ENCODE assay signal across 7 cellular contexts in genomic region chr4:93448691-93449293, GRCh38.
"Had no signal": no experiment of that assay in that cellular context is flagged by ENCODE, and none has a peak within 500 bp of the region (broad histone marks: within the 10 kb centered on the region; RNA-seq: fewer than 3 reads in every experiment).

No MANE protein-coding gene starts in this region.

- H3K4me1 Mint-ChIP-seq: IgD-negative memory B cell had no signal

- H3K36me3 ChIP-seq: HAP-1 had no signal

- H3K36me3 Mint-ChIP-seq: IgD-negative memory B cell had no signal

- H3K4me1 ChIP-seq: HAP-1 had no signal

- H3K9ac ChIP-seq: GM23248 had no signal

- H3K9me3 ChIP-seq: HAP-1 had no signal

- H3K27ac ChIP-seq: GM23248 had no signal

- H3K27ac Mint-ChIP-seq: IgD-negative memory B cell had no signal

- H3K4me3 Mint-ChIP-seq: IgD-negative memory B cell had no signal

- H3K27me3 Mint-ChIP-seq: IgD-negative memory B cell had no signal

- DNase-seq: GM23248, GOT3, H7, KG1 had no signal

- H2AFZ ChIP-seq: GM23248 had no signal

- H3K4me3 ChIP-seq: GM23248, HAP-1 had no signal

- FAIRE-seq: HTR-8/SVneo had no signal
